In genomic region chr2:62415019-62415431, GRCh38 we compare ENCODE assay signal across 9 cellular contexts.
DNase-seq lines count a peak whose midpoint lies in the region; ATAC-seq and TF ChIP-seq lines count a peak whose summit lies in the region.
"Had no signal": no experiment of that assay in that cellular context is flagged by ENCODE, and none has a peak within 500 bp of the region (broad histone marks: within the 10 kb centered on the region; RNA-seq: fewer than 3 reads in every experiment).

No MANE protein-coding gene starts in this region.

- H3K27me3 ChIP-seq in MM.1S (replicated peaks; ENCODE audit: insufficient read depth, low read length), result no peaks in the 10 kb centered on the region
- no peaks in the 10 kb centered on the region for H3K27me3 ChIP-seq in prostate gland (replicated peaks; ENCODE audit: insufficient read depth)

- H3K9me3 ChIP-seq in MM.1S (replicated peaks; ENCODE audit: insufficient read depth, low read length) (no peaks in the 10 kb centered on the region), mucosa of descending colon (no peaks in the 10 kb centered on the region), prostate gland (no peaks in the 10 kb centered on the region)

- H3K36me3 ChIP-seq in MM.1S (replicated peaks; ENCODE audit: insufficient read depth, low read length), result no peaks in the 10 kb centered on the region
- H3K36me3 ChIP-seq in mucosa of descending colon (ENCODE audit: low read depth), result no peaks in the 10 kb centered on the region
- no peaks in the 10 kb centered on the region for H3K36me3 ChIP-seq in prostate gland

- H3K4me2 ChIP-seq in MM.1S (ENCODE audit: low read depth, low read length), result peak overlapping the region; percentile 76

- peaks cover 34% of the 10 kb centered on the region for H3K4me1 ChIP-seq in MM.1S (ENCODE audit: low read length)
- peaks cover 6% of the 10 kb centered on the region for H3K4me1 ChIP-seq in mucosa of descending colon (ENCODE audit: low read depth)
- peaks cover 6% of the 10 kb centered on the region for H3K4me1 ChIP-seq in prostate gland (replicated peaks)

- DNase-seq in MM.1S (peak; percentile 93), mucosa of descending colon (no peak), prostate gland (ENCODE audit: low spot score) (no peak), DMS 273 (lab: John Stamatoyannopoulos, UW; ENCODE audit: unreplicated experiment) (no peak), NCI-H526 treated with DMSO at 0.1 percent for 48 hours (lab: John Stamatoyannopoulos, UW) (no peak), NCI-H2029 treated with DMSO at 0.1 percent for 48 hours (lab: John Stamatoyannopoulos, UW) (no peak)
- DNase-seq: naive B cell had no signal

- no peaks in the 10 kb centered on the region for H3K79me2 ChIP-seq in MM.1S (ENCODE audit: low read length)

- no peaks in the 10 kb centered on the region for H4K20me1 ChIP-seq in MM.1S (ENCODE audit: insufficient read depth, low read length)

- H3K27ac ChIP-seq in MM.1S (ENCODE audit: low read length) (peak overlapping the region; percentile 85), prostate gland (no peak overlapping the region)

- H3K4me3 ChIP-seq in MM.1S (ENCODE audit: low read length) (peak overlapping the region; percentile 52), mucosa of descending colon (no peak overlapping the region), prostate gland (no peak overlapping the region)

- H3K9me2 ChIP-seq in MM.1S (replicated peaks; ENCODE audit: insufficient read depth, low read length), result no peaks in the 10 kb centered on the region

- TF ChIP-seq CTCF in MM.1S (IDR thresholded peaks at IDR 0.05; ENCODE audit: low read length) (no peak), mucosa of descending colon (IDR thresholded peaks at IDR 0.05) (no peak), prostate gland (IDR thresholded peaks at IDR 0.05) (no peak)

- WGBS in prostate gland, result 88% methylated on average over 4 of the region's 4 CpGs

- H3K9ac ChIP-seq in MM.1S (ENCODE audit: low read length), result peak overlapping the region; percentile 56

- peak overlapping the region; percentile 79 for H2AFZ ChIP-seq in MM.1S (ENCODE audit: low read length)

- ATAC-seq in GM18861 (IDR thresholded peaks at IDR 0.05; ENCODE audit: unreplicated experiment), result peak; percentile 71
- ATAC-seq in GM21825 (IDR thresholded peaks at IDR 0.05; ENCODE audit: unreplicated experiment), result peak; percentile 74
- ATAC-seq in mucosa of descending colon, result peak; percentile 53

- intact Hi-C loops in mucosa of descending colon (cut with DNase I, micrococcal nuclease), result loop anchor here in 1 of 2 donors (10.0 kb wide), 1 partner anchor 420 kb away; no protein-coding TSS in a partner anchor
- intact Hi-C loops in prostate gland (cut with DNase I), result no loop called here

- TF ChIP-seq POLR2A in prostate gland (IDR thresholded peaks at IDR 0.05), result no peak

- peaks cover 25% of the 10 kb centered on the region for H3F3A ChIP-seq in MM.1S (ENCODE audit: insufficient read depth, low read length)
